10 cellular contexts compared by ENCODE assay signal in genomic region chr7:130909881-130910672, GRCh38.
A peak's percentile ranks its signal among the peaks of the same experiment; 100 is the strongest.
DNase-seq lines count a peak whose midpoint lies in the region; ATAC-seq, FAIRE-seq and TF ChIP-seq lines count a peak whose summit lies in the region.
"Had no signal": no experiment of that assay in that cellular context is flagged by ENCODE, and none has a peak within 500 bp of the region (broad histone marks: within the 10 kb centered on the region; RNA-seq: fewer than 3 reads in every experiment).

No MANE protein-coding gene starts in this region.

- H3K27ac Mint-ChIP-seq in astrocyte (ENCODE audit: unreplicated experiment), result peak overlapping the region; percentile 100

- H3K27me3 ChIP-seq in AG04450 (ENCODE audit: control insufficient read depth, insufficient read depth, low read length) (no peaks in the 10 kb centered on the region), astrocyte (ENCODE audit: insufficient read depth, low read length) (no peaks in the 10 kb centered on the region), lower lobe of right lung (ENCODE audit: low read depth) (no peaks in the 10 kb centered on the region)

- POLR2A ChIA-PET in AG04450 (lab: Yijun Ruan, JAX), result interaction anchor here (1.1 to 5.1 kb wide), 6 partner anchors 8 to 50 kb away, joined by 3 to 47 read pairs (median 8); no protein-coding TSS in a partner anchor

- H3K36me3 Mint-ChIP-seq in astrocyte (ENCODE audit: low read depth, unreplicated experiment), result peaks cover 18% of the 10 kb centered on the region
- H3K36me3 Mint-ChIP-seq: WTC11 had no signal

- peaks cover 31% of the 10 kb centered on the region for H4K20me1 ChIP-seq in astrocyte (ENCODE audit: insufficient read depth, low read length)

- no peaks in the 10 kb centered on the region for H3K27me3 Mint-ChIP-seq in astrocyte (ENCODE audit: low read depth, unreplicated experiment)

- no peak for DNase-seq in AG04450 (ENCODE audit: low read depth, low spot score)
- DNase-seq in HT1080 (ENCODE audit: low read depth), result peak; percentile 43
- DNase-seq in astrocyte (ENCODE audit: low read depth), result peak; percentile 78
- no peak for DNase-seq in lower lobe of right lung
- no peak for DNase-seq in SW 1271 (lab: John Stamatoyannopoulos, UW)
- DNase-seq in GM12891 (ENCODE audit: insufficient read length, low spot score), result no peak
- DNase-seq in SIG-M5 treated with dmso at 0.1 percent for 504 hours (lab: John Stamatoyannopoulos, UW; ENCODE audit: unreplicated experiment), result no peak
- no peak for DNase-seq in KBM-7
- DNase-seq: NCI-H2171 had no signal

- in situ Hi-C loops in KBM-7 (cut with MboI; ENCODE audit: low pct_unique_long_range_greater_than_20kb, low sequenced_read_pairs), result no loop called here

- H3K36me3 ChIP-seq in astrocyte (ENCODE audit: insufficient read depth, low read length) (peaks cover 11% of the 10 kb centered on the region), lower lobe of right lung (peaks cover 26% of the 10 kb centered on the region)

- TF ChIP-seq CTCF in AG04450 (IDR thresholded peaks at IDR 0.05; ENCODE audit: low read depth, low read length), result no peak
- no peak for TF ChIP-seq CTCF in astrocyte (IDR thresholded peaks at IDR 0.05; ENCODE audit: insufficient read depth, low read depth, low read length)
- no peak for TF ChIP-seq CTCF in lower lobe of right lung (IDR thresholded peaks at IDR 0.05)

- H3K9me3 Mint-ChIP-seq in astrocyte (ENCODE audit: unreplicated experiment), result no peaks in the 10 kb centered on the region
- H3K9me3 Mint-ChIP-seq: WTC11 had no signal

- no peak overlapping the region for H2AFZ ChIP-seq in astrocyte (ENCODE audit: low read depth, low read length)

- H3K4me3 Mint-ChIP-seq in astrocyte (ENCODE audit: unreplicated experiment), result peak overlapping the region; percentile 97

- peak overlapping the region; percentile 97 for H3K9ac ChIP-seq in astrocyte (ENCODE audit: low read length)

- CTCF ChIA-PET in AG04450 (lab: Charles Lee), result interaction anchor here (0.6 kb wide), 1 partner anchor 13 kb away, joined by 3 read pairs; no protein-coding TSS in a partner anchor

- H3K9me3 ChIP-seq in AG04450 (ENCODE audit: control insufficient read depth, insufficient read depth, low read length) (no peaks in the 10 kb centered on the region), astrocyte (ENCODE audit: insufficient read depth, low read depth, low read length) (no peaks in the 10 kb centered on the region), lower lobe of right lung (no peaks in the 10 kb centered on the region)

- peak overlapping the region; percentile 88 for H3K4me2 ChIP-seq in astrocyte (ENCODE audit: low read length)

- H3K4me1 ChIP-seq in astrocyte (ENCODE audit: insufficient read depth, low read length), result peaks cover 49% of the 10 kb centered on the region
- H3K4me1 ChIP-seq in lower lobe of right lung, result peaks cover 56% of the 10 kb centered on the region

- H3K27ac ChIP-seq in AG04450 (ENCODE audit: low read depth, low read length), result peak overlapping the region; percentile 80
- peak overlapping the region; percentile 99 for H3K27ac ChIP-seq in astrocyte (ENCODE audit: low read depth, low read length)
- H3K27ac ChIP-seq in lower lobe of right lung, result peak overlapping the region; percentile 36

- H3K4me1 Mint-ChIP-seq in astrocyte (ENCODE audit: low read depth, unreplicated experiment), result peaks cover 68% of the 10 kb centered on the region

- H3K4me3 ChIP-seq in AG04450 (ENCODE audit: low read depth, low read length) (peak overlapping the region; percentile 59), astrocyte (ENCODE audit: insufficient read depth, low read depth, low read length) (peak overlapping the region; percentile 88), lower lobe of right lung (peak overlapping the region; percentile 58)

- ATAC-seq in lower lobe of right lung, result no peak

- peaks cover 90% of the 10 kb centered on the region for H3K79me2 ChIP-seq in astrocyte (ENCODE audit: insufficient read depth, low read length)

- intact Hi-C loops in lower lobe of right lung (cut with DNase I), result no loop called here

- FAIRE-seq in astrocyte (lab: Jason Lieb, UNC) (no peak), GM12891 (lab: Jason Lieb, UNC) (no peak)

- no peak for TF ChIP-seq POLR2A in GM12891 (IDR thresholded peaks at IDR 0.05; ENCODE audit: low read depth, low read length)

TF ChIP-seq in GM12891, 5 proteins besides CTCF, POLR2A, EP300 and RAD21:
- no peak for TF ChIP-seq TAF1 (IDR thresholded peaks at IDR 0.05; ENCODE audit: low read depth, low read length)
- no peak for TF ChIP-seq POLR2AphosphoS5 (IDR thresholded peaks at IDR 0.05; ENCODE audit: low read depth, low read length)
- TF ChIP-seq POU2F2 (IDR thresholded peaks at IDR 0.05; ENCODE audit: low read depth, low read length), result no peak
- no peak for TF ChIP-seq PAX5 (IDR thresholded peaks at IDR 0.05; ENCODE audit: insufficient read depth, low read length, severe bottlenecking)

Comparison
In these comparisons a context has a peak if more than half of its experiments do, and no peak if none do; other contexts are left out.
1. DNase-seq: peak in HT1080 (single experiment) and astrocyte (single experiment); none in AG04450 (single experiment), lower lobe of right lung (single experiment), SW 1271 (0 of 2), GM12891 (single experiment), SIG-M5 treated with dmso at 0.1 percent for 504 hours (single experiment) and KBM-7 (single experiment).
2. H3K27ac ChIP-seq: peak in every context shown above with its lines; median percentile 99 in astrocyte; 80 in AG04450; 36 in lower lobe of right lung.
3. Peak in every context shown above with its lines, with median percentiles within 50 percentile points of each other: H3K4me3 ChIP-seq.